ENCODE assay signal across 1 cellular context in the genomic region with DNA sequence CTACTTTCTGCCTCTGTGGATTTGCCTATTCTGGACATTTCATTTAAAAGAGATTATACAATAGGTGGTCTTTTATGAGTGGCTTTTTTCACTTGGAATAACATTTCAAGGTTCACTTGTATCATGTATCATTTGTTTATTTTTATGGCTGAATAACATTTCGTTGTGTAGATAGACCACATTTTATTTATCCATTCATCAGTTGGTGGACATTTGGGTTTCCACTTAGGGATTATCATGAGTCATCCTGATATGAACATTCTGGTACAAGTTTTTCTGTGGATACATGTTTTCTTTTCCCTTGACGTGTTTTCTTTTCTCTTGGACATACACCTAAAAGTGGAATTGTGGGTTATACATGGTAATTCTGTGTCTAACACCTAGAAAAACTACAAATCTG.
TF ChIP-seq lines count a peak whose summit lies in the region.

No MANE protein-coding gene starts in this region.

TF ChIP-seq in HEK293, 187 proteins besides CTCF, POLR2A, EP300 and RAD21:
- TF ChIP-seq ZSCAN5A (tag by site-specific recombination; IDR thresholded peaks at IDR 0.05): no peak
- TF ChIP-seq, protein P1, sequence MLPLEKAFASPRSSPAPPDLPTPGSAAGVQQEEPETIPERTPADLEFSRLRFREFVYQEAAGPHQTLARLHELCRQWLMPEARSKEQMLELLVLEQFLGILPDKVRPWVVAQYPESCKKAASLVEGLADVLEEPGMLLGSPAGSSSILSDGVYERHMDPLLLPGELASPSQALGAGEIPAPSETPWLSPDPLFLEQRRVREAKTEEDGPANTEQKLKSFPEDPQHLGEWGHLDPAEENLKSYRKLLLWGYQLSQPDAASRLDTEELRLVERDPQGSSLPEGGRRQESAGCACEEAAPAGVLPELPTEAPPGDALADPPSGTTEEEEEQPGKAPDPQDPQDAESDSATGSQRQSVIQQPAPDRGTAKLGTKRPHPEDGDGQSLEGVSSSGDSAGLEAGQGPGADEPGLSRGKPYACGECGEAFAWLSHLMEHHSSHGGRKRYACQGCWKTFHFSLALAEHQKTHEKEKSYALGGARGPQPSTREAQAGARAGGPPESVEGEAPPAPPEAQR (tag by site-specific recombination; IDR thresholded peaks at IDR 0.05): no peak
- TF ChIP-seq ZNF112 (tag by site-specific recombination; IDR thresholded peaks at IDR 0.05): no peak
- no peak for TF ChIP-seq ZNF324 (tag by site-specific recombination; IDR thresholded peaks at IDR 0.05)
- no peak for TF ChIP-seq ZNF24 (tag by site-specific recombination; IDR thresholded peaks at IDR 0.05)
- TF ChIP-seq, protein P2, sequence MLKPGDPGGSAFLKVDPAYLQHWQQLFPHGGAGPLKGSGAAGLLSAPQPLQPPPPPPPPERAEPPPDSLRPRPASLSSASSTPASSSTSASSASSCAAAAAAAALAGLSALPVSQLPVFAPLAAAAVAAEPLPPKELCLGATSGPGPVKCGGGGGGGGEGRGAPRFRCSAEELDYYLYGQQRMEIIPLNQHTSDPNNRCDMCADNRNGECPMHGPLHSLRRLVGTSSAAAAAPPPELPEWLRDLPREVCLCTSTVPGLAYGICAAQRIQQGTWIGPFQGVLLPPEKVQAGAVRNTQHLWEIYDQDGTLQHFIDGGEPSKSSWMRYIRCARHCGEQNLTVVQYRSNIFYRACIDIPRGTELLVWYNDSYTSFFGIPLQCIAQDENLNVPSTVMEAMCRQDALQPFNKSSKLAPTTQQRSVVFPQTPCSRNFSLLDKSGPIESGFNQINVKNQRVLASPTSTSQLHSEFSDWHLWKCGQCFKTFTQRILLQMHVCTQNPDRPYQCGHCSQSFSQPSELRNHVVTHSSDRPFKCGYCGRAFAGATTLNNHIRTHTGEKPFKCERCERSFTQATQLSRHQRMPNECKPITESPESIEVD (tag by site-specific recombination; IDR thresholded peaks at IDR 0.05): peak; percentile 66
- TF ChIP-seq ZNF121 (tag by site-specific recombination; IDR thresholded peaks at IDR 0.05): no peak
- no peak for TF ChIP-seq SCRT1 (tag by site-specific recombination; IDR thresholded peaks at IDR 0.05; ENCODE audit: borderline replicate concordance)
- no peak for TF ChIP-seq FEZF1 (tag by site-specific recombination; IDR thresholded peaks at IDR 0.05)
- TF ChIP-seq ZNF10 (tag by site-specific recombination; IDR thresholded peaks at IDR 0.05): 0 out of 2 replicates have a peak, but pooled peaks have one; percentile 55
TF ChIP-seq in HEK293: peak in this region for 2.
